In the genomic region with DNA sequence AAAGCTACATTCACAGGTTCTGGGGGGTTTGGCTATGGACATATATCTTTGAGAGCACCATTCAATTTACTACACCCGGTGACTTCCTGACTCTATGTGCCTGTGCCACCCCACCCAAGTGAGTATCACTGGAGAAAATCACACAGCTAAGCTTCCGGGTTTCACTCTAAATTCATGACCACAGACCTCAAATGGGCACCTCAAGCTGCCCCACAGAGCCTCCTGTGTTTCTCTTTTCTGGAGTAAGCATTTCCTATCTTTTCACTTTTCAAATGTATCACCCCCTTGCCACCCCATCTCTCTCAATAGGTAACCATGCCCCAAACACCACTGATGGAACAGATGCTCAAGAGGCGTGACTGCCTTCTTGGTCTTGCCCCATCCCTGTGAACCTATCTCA, we compare ENCODE assay signal across 9 cellular contexts. TPM values are rescaled to one million over a fixed set of nuclear protein-coding genes. Genes with fewer than 3 reads are reported as not detected.
DNase-seq lines count a peak whose midpoint lies in the region; ATAC-seq, FAIRE-seq and TF ChIP-seq lines count a peak whose summit lies in the region.
"Had no signal": no experiment of that assay in that cellular context is flagged by ENCODE, and none has a peak within 500 bp of the region (broad histone marks: within the 10 kb centered on the region; RNA-seq: fewer than 3 reads in every experiment).

No MANE protein-coding gene starts in this region.

- WGBS in pancreas, 2 donors, result 89 to 96% methylated on average over 3 of the region's 3 CpGs

- DNase-seq in GM12865 (ENCODE audit: low read depth), result peak; percentile 72
- peak; percentile 3 for DNase-seq in dedifferentiated amniotic fluid mesenchymal stem cell (ENCODE audit: extremely low spot score)
- no peak for DNase-seq in islet precursor cell
- DNase-seq in ureter (ENCODE audit: low spot score), result no peak
- no peak for DNase-seq in pancreas

- H2AFZ ChIP-seq in OCI-LY3 (ENCODE audit: low read depth, low read length), result peak overlapping the region; percentile 51; the same call in 1 of the 2 replicates

- ATAC-seq in HG03432 (IDR thresholded peaks at IDR 0.05; ENCODE audit: unreplicated experiment) (no peak), pancreas (no peak)

- no peaks in the 10 kb centered on the region for H3K27me3 ChIP-seq in BLaER1
- H3K27me3 ChIP-seq in OCI-LY3 (ENCODE audit: low read depth, low read length), result no peaks in the 10 kb centered on the region
- no peaks in the 10 kb centered on the region for H3K27me3 ChIP-seq in pancreas
- H3K27me3 ChIP-seq: dorsolateral prefrontal cortex had no signal

- no peak overlapping the region for H3K9ac ChIP-seq in BLaER1
- peak overlapping the region; percentile 25; the same call in 1 of the 2 replicates for H3K9ac ChIP-seq in OCI-LY3 (ENCODE audit: low read length)

- H3K9me3 ChIP-seq in BLaER1, result no peaks in the 10 kb centered on the region
- no peaks in the 10 kb centered on the region for H3K9me3 ChIP-seq in OCI-LY3 (ENCODE audit: insufficient read depth, low read length)
- H3K9me3 ChIP-seq in pancreas, result no peaks in the 10 kb centered on the region

- no peaks in the 10 kb centered on the region for H3K79me2 ChIP-seq in OCI-LY3 (ENCODE audit: low read length)

- H3K4me3 ChIP-seq in BLaER1 (no peak overlapping the region), GM12865 (ENCODE audit: low read depth, low read length) (no peak overlapping the region), OCI-LY3 (ENCODE audit: low read length) (no peak overlapping the region), pancreas (no peak overlapping the region)
- H3K4me3 ChIP-seq: dorsolateral prefrontal cortex had no signal

- peak overlapping the region; percentile 44 for H3K4me2 ChIP-seq in BLaER1
- peak overlapping the region; percentile 27 for H3K4me2 ChIP-seq in OCI-LY3 (ENCODE audit: low read length)

- intact Hi-C loops in pancreas (cut with DNase I), result no loop called here

- H3K27ac ChIP-seq in BLaER1, result peak overlapping the region; percentile 7; the same call in 1 of the 2 replicates
- H3K27ac ChIP-seq in OCI-LY3 (ENCODE audit: low read length), result peak overlapping the region; percentile 84
- H3K27ac ChIP-seq in pancreas, result no peak overlapping the region
- H3K27ac ChIP-seq: dorsolateral prefrontal cortex had no signal

- no peak for FAIRE-seq in pancreas (lab: Jason Lieb, UNC)

- H3K36me3 ChIP-seq in BLaER1 (no peaks in the 10 kb centered on the region), OCI-LY3 (replicated peaks; ENCODE audit: low read depth, low read length) (no peaks in the 10 kb centered on the region), pancreas (no peaks in the 10 kb centered on the region)

- peaks cover 92% of the 10 kb centered on the region for H3K4me1 ChIP-seq in BLaER1
- peaks cover 81% of the 10 kb centered on the region for H3K4me1 ChIP-seq in OCI-LY3 (ENCODE audit: low read length)
- no peaks in the 10 kb centered on the region for H3K4me1 ChIP-seq in pancreas

- TF ChIP-seq CTCF in GM12865 (IDR thresholded peaks at IDR 0.05; ENCODE audit: insufficient read depth, low read depth, low read length, missing control alignments) (no peak), OCI-LY3 (IDR thresholded peaks at IDR 0.05; ENCODE audit: low read depth, low read length) (no peak), pancreas (IDR thresholded peaks at IDR 0.05) (no peak)

- H4K20me1 ChIP-seq in BLaER1 (no peaks in the 10 kb centered on the region), OCI-LY3 (ENCODE audit: insufficient read depth, low read length) (no peaks in the 10 kb centered on the region)

RNA-seq across cellular contexts. Expression of a gene that starts 49.2 kb away (rescaled TPM):
- total RNA-seq in ureter (24.9 TPM), pancreas (10 to 100 TPM; 25.1 to 67.0 (median 34.2) TPM)
- polyA plus RNA-seq in pancreas, result 10 to 100 TPM in 1 of 2 donors, 1 to 10 TPM in 1; 7.8 to 12.5 TPM

Comparison
In these comparisons a context has a peak if more than half of its experiments do, and no peak if none do; other contexts are left out.
1. H3K27ac ChIP-seq: peak in BLaER1 (single experiment) and OCI-LY3 (single experiment); none in pancreas (0 of 4).
2. DNase-seq: peak in GM12865 (single experiment) and dedifferentiated amniotic fluid mesenchymal stem cell (single experiment); none in islet precursor cell (single experiment), ureter (single experiment) and pancreas (0 of 6).